8 cellular contexts compared by ENCODE assay signal in genomic region chr6:43687437-43688347, GRCh38. TPM values are rescaled to one million over a fixed set of nuclear protein-coding genes. Genes with fewer than 3 reads are reported as not detected.
DNase-seq lines count a peak whose midpoint lies in the region; ATAC-seq and TF ChIP-seq lines count a peak whose summit lies in the region.

MRPS18A (minus strand) TSS chr6:43687791; CDS start chr6:43687779, 12 bp downstream.

- H3K27me3 ChIP-seq in BLaER1 (no peaks in the 10 kb centered on the region), dorsolateral prefrontal cortex (peaks cover 0 to 22% (median 0%) of the 10 kb centered on the region in 45 donors)

- ATAC-seq in HG03439 (IDR thresholded peaks at IDR 0.05; ENCODE audit: unreplicated experiment) = peak; percentile 84

- TF ChIP-seq CTCF in dorsolateral prefrontal cortex (IDR thresholded peaks at IDR 0.05 in 54 of 56, conservative IDR thresholded peaks at IDR 0.05 in 2 of 56; ENCODE audit: low read depth in 1 of 56, partially characterized antibody in 56 of 56) (peak in 22 of 56 donors; percentile 6 to 43 (median 21)), lower leg skin (IDR thresholded peaks at IDR 0.05) (no peak)

- 1 to 3% methylated on average over 41 to 43 of the region's 43 CpGs for WGBS in lower leg skin, 2 donors

- H3K36me3 ChIP-seq in BLaER1 = peaks cover 16% of the 10 kb centered on the region

- peak within 1 kb of the TSS; percentile 86 for H3K4me3 ChIP-seq in BLaER1
- H3K4me3 ChIP-seq in dorsolateral prefrontal cortex = peak within 1 kb of the TSS; percentile 57 to 100 (median 87)
- peak within 1 kb of the TSS; percentile 94 for H3K4me3 ChIP-seq in lower leg skin (ENCODE audit: low read depth, poor library complexity, severe bottlenecking)

- DNase-seq in GM19238 (ENCODE audit: insufficient read length, low spot score) (peak; percentile 86), NCI-H774 (lab: John Stamatoyannopoulos, UW) (peak; percentile 80), dorsolateral prefrontal cortex (peak; percentile 71 to 93 (median 88)), lower leg skin (ENCODE audit: low spot score in 2 of 2) (peak; percentile 73 to 96)
- peak; percentile 86 to 89 for DNase-seq in activated CD4-positive, alpha-beta T cell treated with anti-CD3 and anti-CD28 coated beads, Interleukin-2, amount 50 U/mL, for 48 hours
- DNase-seq in stimulated activated CD4-positive, alpha-beta T cell treated with anti-CD3 and anti-CD28 coated beads, Interleukin-4, amount 100 ng/mL, for 48 hours (ENCODE audit: low read depth in 2 of 2) = peak; percentile 78 to 80

- peak within 1 kb of the TSS; percentile 85 for H3K4me2 ChIP-seq in BLaER1

- H3K4me1 ChIP-seq in BLaER1 = peaks cover 42% of the 10 kb centered on the region

- TF ChIP-seq POLR2A in lower leg skin (IDR thresholded peaks at IDR 0.05) = no peak

- H4K20me1 ChIP-seq in BLaER1 = peaks cover 40% of the 10 kb centered on the region

- peak within 1 kb of the TSS; percentile 88 for H3K9ac ChIP-seq in BLaER1

- intact Hi-C loops in dorsolateral prefrontal cortex (cut with DNase I) (no loop called here), lower leg skin (cut with DNase I; ENCODE audit: low total_unique reads) (no loop called here)

- no peaks in the 10 kb centered on the region for H3K9me3 ChIP-seq in BLaER1

- peak within 1 kb of the TSS; percentile 83 for H3K27ac ChIP-seq in BLaER1
- H3K27ac ChIP-seq in dorsolateral prefrontal cortex = peak within 1 kb of the TSS in 54 of 59 donors; percentile 17 to 91 (median 72)

RNA-seq across cellular contexts. Expression of gene MRPS18A, which starts in this region (rescaled TPM):
- 10 to 100 TPM; 19.1 to 45.5 (median 32.6) TPM for total RNA-seq in dorsolateral prefrontal cortex
- 10 to 100 TPM; 42.5 to 56.2 (median 50.9) TPM for total RNA-seq in lower leg skin

Comparison
In these comparisons a context has a peak if more than half of its experiments do, and no peak if none do; other contexts are left out.
1. Peak in every context shown above with its lines: DNase-seq, ATAC-seq, H3K4me3 ChIP-seq and H3K27ac ChIP-seq.